ENCODE assay signal across 16 cellular contexts in the genomic region with DNA sequence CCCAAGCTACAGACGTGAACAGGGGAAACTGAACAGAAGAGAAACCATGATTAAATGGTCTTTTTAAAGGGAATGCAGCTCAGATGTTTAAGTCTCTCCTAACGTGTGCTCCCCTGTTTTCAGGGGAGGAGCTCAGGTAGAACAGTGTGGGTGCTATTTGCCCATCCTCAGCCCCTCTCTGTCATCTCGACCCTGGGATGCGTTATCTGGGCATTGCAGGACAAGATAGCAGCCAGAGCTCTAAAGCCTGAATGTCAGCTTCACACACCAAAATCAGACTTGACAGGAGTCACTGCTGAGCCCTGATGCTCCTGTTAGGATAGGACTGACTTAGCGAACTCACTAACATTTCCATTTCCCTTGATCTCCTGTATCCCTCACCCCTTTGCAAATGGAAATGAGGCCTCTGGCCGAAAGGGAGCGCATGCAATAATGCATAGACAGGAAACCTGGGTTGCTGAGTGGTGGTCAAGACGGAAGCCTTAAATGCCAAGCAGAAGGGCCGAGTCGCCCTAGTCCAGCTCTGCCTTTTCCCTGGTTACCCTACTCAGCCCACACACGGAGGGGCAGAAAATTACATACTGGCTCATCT.
DNase-seq lines count a peak whose midpoint lies in the region; FAIRE-seq and TF ChIP-seq lines count a peak whose summit lies in the region.
"Had no signal": no experiment of that assay in that cellular context is flagged by ENCODE, and none has a peak within 500 bp of the region (broad histone marks: within the 10 kb centered on the region; RNA-seq: fewer than 3 reads in every experiment).

No MANE protein-coding gene starts in this region.

- peaks cover 17 to 27% of the 10 kb centered on the region in 2 experiments for H3K4me1 Mint-ChIP-seq in H9
- H3K4me1 Mint-ChIP-seq: CD14-positive monocyte had no signal

- DNase-seq in H9 = peak; percentile 51
- DNase-seq in bronchial epithelial cell (ENCODE audit: low read depth) = no peak
- peak; percentile 61 for DNase-seq in iPS-NIHi11 (ENCODE audit: low spot score)
- no peak for DNase-seq in NCI-H1930 (lab: John Stamatoyannopoulos, UW)
- no peak for DNase-seq in NCI-H2227 (lab: John Stamatoyannopoulos, UW; ENCODE audit: unreplicated experiment)
- DNase-seq in GM03348 (ENCODE audit: low spot score) = no peak
- DNase-seq in EL = no peak
- DNase-seq: CD8-positive, alpha-beta T cell; COR-L47; DMS153; DMS79 treated with DMSO at 0.1 percent for 48 hours; GDM1 had no signal

- no peak overlapping the region for H3K23ac ChIP-seq in H9 (ENCODE audit: insufficient read length, low read depth, low read length)

- peak; percentile 55 for FAIRE-seq in bronchial epithelial cell (lab: Jason Lieb, UNC)
- FAIRE-seq: D721Med, K562 had no signal

- H3K4me3 ChIP-seq in bronchial epithelial cell (ENCODE audit: low read depth, low read length) = no peak overlapping the region
- H3K4me3 ChIP-seq: A549, K562 had no signal

- no peak overlapping the region for H2AFZ ChIP-seq in H9 (ENCODE audit: low read length)

- H3K9me3 Mint-ChIP-seq in H9 = no peaks in the 10 kb centered on the region
- H3K9me3 Mint-ChIP-seq: CD14-positive monocyte; CD8-positive, alpha-beta T cell had no signal

- H3K4ac ChIP-seq in H9 (ENCODE audit: low read depth, low read length) = no peak overlapping the region

- WGBS in H9 (ENCODE audit: extremely low coverage, insufficient read length, low lambda C conversion rate) = no CpG with 5 or more reads among the region's 11 CpGs

- no peaks in the 10 kb centered on the region for H3K79me1 ChIP-seq in H9 (ENCODE audit: insufficient read depth, low read depth, low read length, poor library complexity, severe bottlenecking)

- no peak overlapping the region for H3K56ac ChIP-seq in H9 (ENCODE audit: insufficient read length, low read depth, low read length)

- no peak overlapping the region for H4K8ac ChIP-seq in H9 (replicated peaks; ENCODE audit: insufficient read length, low read depth, low read length)

- no peak overlapping the region for H2BK5ac ChIP-seq in H9 (ENCODE audit: insufficient read length, low read length)

- no peaks in the 10 kb centered on the region for H3K9me3 ChIP-seq in H9 (ENCODE audit: control insufficient read depth, low read depth, low read length)
- H3K9me3 ChIP-seq: A549 had no signal

- no peak overlapping the region for H3T11ph ChIP-seq in H9 (ENCODE audit: low read length)

- H3K4me2 ChIP-seq in H9 (ENCODE audit: insufficient read depth, insufficient read length, low read length) = no peak overlapping the region
- H3K4me2 ChIP-seq: A549 had no signal

- H3K36me3 ChIP-seq in bronchial epithelial cell (ENCODE audit: control insufficient read depth, insufficient read depth, low read length) = no peaks in the 10 kb centered on the region

- H3K4me1 ChIP-seq in H9 (ENCODE audit: insufficient read depth, low read length) = no peaks in the 10 kb centered on the region

- no peak overlapping the region for H2BK20ac ChIP-seq in H9 (ENCODE audit: low read depth, low read length, poor library complexity, severe bottlenecking)

- H4K91ac ChIP-seq in H9 (ENCODE audit: insufficient read length, low read depth, low read length) = no peak overlapping the region

- no peak overlapping the region for H4K5ac ChIP-seq in H9 (ENCODE audit: insufficient read length, low read depth, low read length)

- H3K36me3 Mint-ChIP-seq in H9 (ENCODE audit: insufficient read depth in 1 of 3, low read depth in 3 of 3) = peaks cover 0 to 2% (median 0%) of the 10 kb centered on the region in 3 experiments; a peak in 2 of 7 replicates
- H3K36me3 Mint-ChIP-seq: CD14-positive monocyte; CD8-positive, alpha-beta T cell had no signal

- H3K27me3 ChIP-seq in H9 (ENCODE audit: insufficient read depth, low read length) (no peaks in the 10 kb centered on the region), bronchial epithelial cell (ENCODE audit: control insufficient read depth, insufficient read depth, low read length) (no peaks in the 10 kb centered on the region)

- no peak overlapping the region for H3K27ac Mint-ChIP-seq in H9
- H3K27ac Mint-ChIP-seq: CD14-positive monocyte; CD8-positive, alpha-beta T cell had no signal

- no peak overlapping the region for H2BK12ac ChIP-seq in H9 (ENCODE audit: insufficient read length, low read depth, low read length)

- no peak overlapping the region for H3K4me3 Mint-ChIP-seq in H9
- H3K4me3 Mint-ChIP-seq: CD14-positive monocyte; CD8-positive, alpha-beta T cell had no signal

- H3K27ac ChIP-seq in H9 (ENCODE audit: insufficient read length, low read depth, low read length) = no peak overlapping the region

- H3K23me2 ChIP-seq in H9 (ENCODE audit: insufficient read length, low read depth, low read length, poor library complexity, severe bottlenecking) = no peaks in the 10 kb centered on the region

- no peak overlapping the region for H2BK120ac ChIP-seq in H9 (ENCODE audit: low read depth, low read length, poor library complexity, severe bottlenecking)

- no peaks in the 10 kb centered on the region for H3K79me2 ChIP-seq in H9 (ENCODE audit: insufficient read depth, low read length)

- H2AK5ac ChIP-seq in H9 (ENCODE audit: insufficient read length, low read length) = no peak overlapping the region

- H3K18ac ChIP-seq in H9 (ENCODE audit: insufficient read length, low read depth, low read length) = no peak overlapping the region

- no peak overlapping the region for H3K14ac ChIP-seq in H9 (ENCODE audit: insufficient read depth, low read length)

- H2BK15ac ChIP-seq in H9 (ENCODE audit: low read depth, low read length) = no peak overlapping the region

- H3K9ac ChIP-seq in H9 (ENCODE audit: extremely low read depth, insufficient read length, low read length) = no peak overlapping the region

- H4K20me1 ChIP-seq in H9 (ENCODE audit: control insufficient read depth, insufficient read depth, insufficient read length) = no peaks in the 10 kb centered on the region

- TF ChIP-seq CTCF in H9 (conservative IDR thresholded peaks at IDR 0.05) (no peak), bronchial epithelial cell (IDR thresholded peaks at IDR 0.05; ENCODE audit: insufficient read depth, low read length, severe bottlenecking) (no peak)

- peaks cover 42% of the 10 kb centered on the region for H3K27me3 Mint-ChIP-seq in H9 (ENCODE audit: low read depth)

Comparison
In these comparisons a context has a peak if more than half of its experiments do, and no peak if none do; other contexts are left out.
1. DNase-seq: peak in H9 (single experiment) and iPS-NIHi11 (single experiment); none in bronchial epithelial cell (single experiment), NCI-H1930 (0 of 2), NCI-H2227 (single experiment), GM03348 (single experiment) and EL (single experiment).